8 cellular contexts compared by ENCODE assay signal in the genomic region with DNA sequence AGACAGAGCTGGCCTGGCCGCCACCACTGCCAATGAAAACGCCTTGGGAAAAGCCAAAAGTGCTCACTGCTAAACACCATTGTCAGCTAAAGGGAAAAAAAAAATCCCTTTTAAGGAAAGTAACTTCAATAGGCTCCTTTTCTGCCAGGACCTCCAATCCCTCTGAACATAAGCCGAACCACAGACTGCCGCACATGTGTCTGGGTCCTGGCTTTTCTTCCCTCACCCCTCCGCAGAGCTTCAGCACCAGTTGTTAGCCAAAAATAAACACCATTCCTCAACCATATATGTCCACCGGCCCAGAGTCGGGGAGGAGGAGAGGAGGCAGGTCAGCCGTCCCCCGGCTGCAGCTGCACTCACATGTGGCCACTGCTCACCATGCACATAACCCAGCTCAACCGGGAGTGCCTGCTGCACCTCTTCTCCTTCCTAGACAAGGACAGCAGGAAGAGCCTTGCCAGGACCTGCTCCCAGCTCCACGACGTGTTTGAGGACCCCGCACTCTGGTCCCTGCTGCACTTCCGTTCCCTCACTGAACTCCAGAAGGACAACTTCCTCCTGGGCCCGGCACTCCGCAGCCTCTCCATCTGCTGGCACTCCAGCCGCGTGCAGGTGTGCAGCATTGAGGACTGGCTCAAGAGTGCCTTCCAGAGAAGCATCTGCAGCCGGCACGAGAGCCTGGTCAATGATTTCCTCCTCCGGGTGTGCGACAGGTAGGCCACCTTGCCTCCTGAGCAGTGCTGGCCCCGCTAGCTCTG. TPM values are rescaled to one million over a fixed set of nuclear protein-coding genes. Genes with fewer than 3 reads are reported as not detected.
DNase-seq lines count a peak whose midpoint lies in the region; ATAC-seq and TF ChIP-seq lines count a peak whose summit lies in the region.

Gene FBXL22 (plus strand): TSS at position 355 of the 758 bp plus-strand sequence. CDS start 6 bp downstream, at position 361.

- DNase-seq in GM03348 (ENCODE audit: low spot score) (peak; percentile 41), heart right ventricle (peak; percentile 35 to 60), KBM-7 (no peak), NCI-H748 treated with DMSO at 0.1 percent for 48 hours (lab: John Stamatoyannopoulos, UW) (no peak)
- no peak for DNase-seq in activated CD4-positive, alpha-beta T cell treated with anti-CD3 and anti-CD28 coated beads for 4 hours

- in situ Hi-C loops in KBM-7 (cut with MboI; ENCODE audit: low pct_unique_long_range_greater_than_20kb, low sequenced_read_pairs), result no loop called here

- 30 to 42% methylated on average over 23 of the region's 23 CpGs for WGBS in heart right ventricle, 2 donors

- H3K36me3 ChIP-seq in heart right ventricle, result peaks cover 0 to 27% (median 11%) of the 10 kb centered on the region in 9 donors
- H3K36me3 ChIP-seq in skeletal muscle satellite cell (ENCODE audit: insufficient read depth, low read length), result peaks cover 20% of the 10 kb centered on the region

- peak within 1 kb of the TSS; percentile 99 for H3K27ac ChIP-seq in VCaP
- peak within 1 kb of the TSS; percentile 66 to 95 (median 89) for H3K27ac ChIP-seq in heart right ventricle

- peak within 1 kb of the TSS; percentile 15 for H3K4me2 ChIP-seq in skeletal muscle satellite cell (ENCODE audit: low read length)

- H3K4me3 ChIP-seq in heart right ventricle, result peak within 1 kb of the TSS; percentile 27 to 74 (median 68)
- H3K4me3 ChIP-seq in skeletal muscle satellite cell (ENCODE audit: low read length), result no peak within 1 kb of the TSS

- intact Hi-C loops in heart right ventricle (cut with DNase I), result loop anchor here (5.0 to 10.0 kb wide), 5 partner anchors 90 to 130 kb away; partner anchors contain the start of gene USP3 (in 3 of the 10)

- H3K27me3 ChIP-seq in heart right ventricle, result no peaks in the 10 kb centered on the region
- no peaks in the 10 kb centered on the region for H3K27me3 ChIP-seq in skeletal muscle satellite cell (ENCODE audit: control insufficient read depth, insufficient read depth, low read length)

- no peak within 1 kb of the TSS for H3K9ac ChIP-seq in skeletal muscle satellite cell (ENCODE audit: low read depth, low read length)

- ATAC-seq in heart right ventricle, result peak; percentile 12 to 72 (median 44)
- no peak for ATAC-seq in esophagus mucosa

- H3K4me1 ChIP-seq in heart right ventricle (peaks cover 16 to 76% (median 63%) of the 10 kb centered on the region in 9 donors), skeletal muscle satellite cell (ENCODE audit: control insufficient read depth, insufficient read depth, low read length) (peaks cover 24% of the 10 kb centered on the region)

- H3K9me3 ChIP-seq in heart right ventricle (no peaks in the 10 kb centered on the region), skeletal muscle satellite cell (replicated peaks; ENCODE audit: low read length) (no peaks in the 10 kb centered on the region)

- no peak for TF ChIP-seq CTCF in VCaP (conservative IDR thresholded peaks at IDR 0.05)
- TF ChIP-seq CTCF in heart right ventricle (IDR thresholded peaks at IDR 0.05), result no peak

RNA-seq across cellular contexts. Expression of gene FBXL22, which starts in this region (rescaled TPM):
- total RNA-seq in heart right ventricle (10 to 100 TPM; 10.9 to 37.7 (median 23.5) TPM), esophagus mucosa (1.2 TPM)
- 10 to 100 TPM in 1 of 2 donors, 1 to 10 TPM in 1; 2.5 to 38.3 TPM for polyA plus RNA-seq in heart right ventricle
- under 0.01 and 0.51 TPM in 2 replicates for total RNA-seq in skeletal muscle satellite cell (2012; rRNA removed)

Comparison
In these comparisons a context has a peak if more than half of its experiments do, and no peak if none do; other contexts are left out.
1. DNase-seq: peak in GM03348 (single experiment) and heart right ventricle (2 of 2); none in KBM-7 (single experiment), activated CD4-positive, alpha-beta T cell treated with anti-CD3 and anti-CD28 coated beads for 4 hours (0 of 2) and NCI-H748 treated with DMSO at 0.1 percent for 48 hours (single experiment).